ENCODE assay signal across 15 cellular contexts in genomic region chr2:117057021-117057420, GRCh38.
"Had no signal": no experiment of that assay in that cellular context is flagged by ENCODE, and none has a peak within 500 bp of the region (broad histone marks: within the 10 kb centered on the region; RNA-seq: fewer than 3 reads in every experiment).

No MANE protein-coding gene starts in this region.

- H3K27me3 ChIP-seq: dorsolateral prefrontal cortex, sigmoid colon, suprapubic skin, upper lobe of left lung had no signal

- H3K27me3 Mint-ChIP-seq: activated naive CD8-positive, alpha-beta T cell had no signal

- DNase-seq: activated CD4-positive, CD25-positive, alpha-beta regulatory T cell; activated effector memory CD4-positive, alpha-beta T cell treated with anti-CD3 and anti-CD28 coated beads, Interleukin-2, amount 50 U/mL, for 16 hours; activated T-cell treated with anti-CD3 and anti-CD28 coated beads, Interleukin-2, amount 50 U/mL, for 4 hours; amygdala; dorsolateral prefrontal cortex; hypothalamus; natural killer cell; sigmoid colon; stimulated activated CD4-positive, alpha-beta T cell treated with anti-CD3 and anti-CD28 coated beads, Interleukin-2, amount 100 ng/mL, for 48 hours; stimulated activated naive CD8-positive, alpha-beta T cell treated with anti-CD3 and anti-CD28 coated beads, Interleukin-15, Interleukin-2, amounts not matched to agents 100 U/mL and 50 U/mL, for 24 hours; T-helper 2 cell; upper lobe of left lung had no signal

- H3K4me1 ChIP-seq: sigmoid colon, suprapubic skin, upper lobe of left lung had no signal

- H3K4me3 Mint-ChIP-seq: activated naive CD8-positive, alpha-beta T cell; activated T-cell treated with anti-CD3 and anti-CD28 coated beads, Interleukin-2, amount 50 U/mL, for 4 hours; natural killer cell had no signal

- H3K36me3 ChIP-seq: sigmoid colon, suprapubic skin, upper lobe of left lung had no signal

- H3K36me3 Mint-ChIP-seq: activated naive CD8-positive, alpha-beta T cell; natural killer cell had no signal

- H3K4me3 ChIP-seq: dorsolateral prefrontal cortex, lung, sigmoid colon, suprapubic skin, upper lobe of left lung had no signal

- H3K27ac Mint-ChIP-seq: activated naive CD8-positive, alpha-beta T cell; natural killer cell had no signal

- H3K27ac ChIP-seq: dorsolateral prefrontal cortex, sigmoid colon, suprapubic skin, upper lobe of left lung had no signal

- H3K9me3 ChIP-seq: sigmoid colon, suprapubic skin had no signal

- H3K4me1 Mint-ChIP-seq: natural killer cell had no signal

- ATAC-seq: activated T-cell treated with anti-CD3 and anti-CD28 coated beads, Interleukin-2, amount 50 U/mL, for 4 hours; natural killer cell; stimulated activated naive CD8-positive, alpha-beta T cell treated with anti-CD3 and anti-CD28 coated beads, Interleukin-15, Interleukin-2, amounts not matched to agents 100 U/mL and 50 U/mL, for 24 hours had no signal
